In the genomic region with DNA sequence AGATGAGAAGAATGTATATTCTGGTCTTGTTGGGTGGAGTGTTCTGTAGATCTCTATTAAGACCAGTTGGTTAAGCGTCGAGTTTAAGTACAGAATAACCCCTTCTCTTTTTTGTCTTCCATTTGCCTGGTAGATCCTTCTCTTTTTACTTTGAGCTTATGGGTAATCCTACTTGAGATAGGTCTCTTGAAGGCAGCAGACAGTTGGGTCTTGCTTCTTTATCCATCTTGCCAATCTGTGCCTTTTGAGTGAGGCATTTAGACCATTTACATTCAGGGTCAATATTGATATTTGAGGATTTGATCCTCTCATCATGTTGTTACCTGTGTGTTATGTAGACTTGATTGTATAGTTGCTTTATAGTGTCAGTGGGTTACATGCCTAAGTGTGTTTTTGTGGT, we compare ENCODE assay signal across 35 cellular contexts.
"Had no signal": no experiment of that assay in that cellular context is flagged by ENCODE, and none has a peak within 500 bp of the region (broad histone marks: within the 10 kb centered on the region; RNA-seq: fewer than 3 reads in every experiment).

No MANE protein-coding gene starts in this region.

- H3K27ac Mint-ChIP-seq: activated B cell treated with CpG ODN at 0.5 μM for 24 hours; activated CD4-positive, alpha-beta memory T cell treated with anti-CD3 and anti-CD28 coated beads, Interleukin-2, amount 10 ng/mL, durations not matched to agents 7 days and 5 days; activated CD4-positive, alpha-beta T cell treated with anti-CD3 and anti-CD28 coated beads, Interleukin-2, amount 10 ng/mL, durations not matched to agents 7 days and 5 days; activated CD8-positive, alpha-beta memory T cell treated with anti-CD3 and anti-CD28 coated beads, Interleukin-2, amount 10 ng/mL, durations not matched to agents 7 days and 5 days; activated CD8-positive, alpha-beta T cell treated with anti-CD3 and anti-CD28 coated beads, Interleukin-2, amount 10 ng/mL, durations not matched to agents 7 days and 5 days; activated naive CD4-positive, alpha-beta T cell treated with anti-CD3 and anti-CD28 coated beads, Interleukin-2, amount 10 ng/mL, durations not matched to agents 7 days and 5 days; activated naive CD4-positive, alpha-beta T cell treated with anti-CD3 and anti-CD28 coated beads, Interleukin-2, amount 50 U/mL, for 24 hours; activated naive CD8-positive, alpha-beta T cell; activated naive CD8-positive, alpha-beta T cell treated with anti-CD3 and anti-CD28 coated beads, Interleukin-2, amount 10 ng/mL, durations not matched to agents 7 days and 5 days; activated naive CD8-positive, alpha-beta T cell treated with anti-CD3 and anti-CD28 coated beads, Interleukin-2, amount 50 U/mL, for 24 hours; activated T-cell treated with anti-CD3 and anti-CD28 coated beads, Interleukin-2, amount 50 U/mL, for 24 hours; activated T-helper 2 cell treated with anti-CD3 and anti-CD28 coated beads, Interferon-gamma antibody, Interleukin-2, Interleukin-4, amounts not matched to agents 10 μg/mL and 5 μg/mL and 100 μg/mL, durations not matched to agents 14 hours and 24 hours and 36 hours; brain; T-helper 1 cell treated with Interleukin-12 subunit alpha and Interleukin-12 subunit beta and Interleukin-4 antibody, amounts not matched to agents 30 μg/mL and 1 μg/mL, for 36 hours; T-helper 2 cell treated with Interferon-gamma antibody and Interleukin-4, amounts not matched to agents 5 μg/mL and 100 μg/mL, for 36 hours had no signal

- H3K27me3 Mint-ChIP-seq: activated B cell treated with CpG ODN at 0.5 μM for 24 hours; activated CD4-positive, alpha-beta memory T cell treated with anti-CD3 and anti-CD28 coated beads, Interleukin-2, amount 10 ng/mL, durations not matched to agents 7 days and 5 days; activated CD4-positive, alpha-beta T cell treated with anti-CD3 and anti-CD28 coated beads, Interleukin-2, amount 10 ng/mL, durations not matched to agents 7 days and 5 days; activated CD8-positive, alpha-beta memory T cell treated with anti-CD3 and anti-CD28 coated beads, Interleukin-2, amount 10 ng/mL, durations not matched to agents 7 days and 5 days; activated naive CD4-positive, alpha-beta T cell treated with anti-CD3 and anti-CD28 coated beads, Interleukin-2, amount 10 ng/mL, durations not matched to agents 7 days and 5 days; activated naive CD4-positive, alpha-beta T cell treated with anti-CD3 and anti-CD28 coated beads, Interleukin-2, amount 50 U/mL, for 24 hours; activated naive CD8-positive, alpha-beta T cell; activated naive CD8-positive, alpha-beta T cell treated with anti-CD3 and anti-CD28 coated beads, Interleukin-2, amount 10 ng/mL, durations not matched to agents 7 days and 5 days; activated naive CD8-positive, alpha-beta T cell treated with anti-CD3 and anti-CD28 coated beads, Interleukin-2, amount 50 U/mL, for 24 hours; activated T-cell treated with anti-CD3 and anti-CD28 coated beads, Interleukin-2, amount 50 U/mL, for 24 hours; brain had no signal

- H3K36me3 ChIP-seq: cardiac muscle cell had no signal

- H3K4me1 Mint-ChIP-seq: activated B cell treated with CpG ODN at 0.5 μM for 24 hours, brain had no signal

- FAIRE-seq: bronchial epithelial cell, TTC549 had no signal

- ATAC-seq: activated CD8-positive, alpha-beta memory T cell treated with anti-CD3 and anti-CD28 coated beads, Interleukin-2, amount 10 ng/mL, durations not matched to agents 7 days and 5 days; activated CD8-positive, alpha-beta T cell treated with anti-CD3 and anti-CD28 coated beads, Interleukin-2, amount 10 ng/mL, durations not matched to agents 7 days and 5 days; activated naive CD8-positive, alpha-beta T cell treated with anti-CD3 and anti-CD28 coated beads, Interleukin-2, amount 50 U/mL, for 24 hours had no signal

- H3K4me3 Mint-ChIP-seq: activated B cell treated with CpG ODN at 0.5 μM for 24 hours; activated CD4-positive, alpha-beta memory T cell treated with anti-CD3 and anti-CD28 coated beads, Interleukin-2, amount 10 ng/mL, durations not matched to agents 7 days and 5 days; activated CD4-positive, alpha-beta T cell treated with anti-CD3 and anti-CD28 coated beads, Interleukin-2, amount 10 ng/mL, durations not matched to agents 7 days and 5 days; activated CD8-positive, alpha-beta memory T cell treated with anti-CD3 and anti-CD28 coated beads, Interleukin-2, amount 10 ng/mL, durations not matched to agents 7 days and 5 days; activated CD8-positive, alpha-beta T cell treated with anti-CD3 and anti-CD28 coated beads, Interleukin-2, amount 10 ng/mL, durations not matched to agents 7 days and 5 days; activated naive CD4-positive, alpha-beta T cell treated with anti-CD3 and anti-CD28 coated beads, Interleukin-2, amount 10 ng/mL, durations not matched to agents 7 days and 5 days; activated naive CD4-positive, alpha-beta T cell treated with anti-CD3 and anti-CD28 coated beads, Interleukin-2, amount 50 U/mL, for 24 hours; activated naive CD8-positive, alpha-beta T cell; activated naive CD8-positive, alpha-beta T cell treated with anti-CD3 and anti-CD28 coated beads, Interleukin-2, amount 10 ng/mL, durations not matched to agents 7 days and 5 days; activated naive CD8-positive, alpha-beta T cell treated with anti-CD3 and anti-CD28 coated beads, Interleukin-2, amount 50 U/mL, for 24 hours; activated T-cell treated with anti-CD3 and anti-CD28 coated beads, Interleukin-2, amount 50 U/mL, for 24 hours; brain; T-helper 1 cell treated with Interleukin-12 subunit alpha and Interleukin-12 subunit beta and Interleukin-4 antibody, amounts not matched to agents 30 μg/mL and 1 μg/mL, for 36 hours; T-helper 2 cell treated with Interferon-gamma antibody and Interleukin-4, amounts not matched to agents 5 μg/mL and 100 μg/mL, for 36 hours had no signal

- H3K4me3 ChIP-seq: ascending aorta, cardiac muscle cell had no signal

- H3K4me1 ChIP-seq: ascending aorta had no signal

- DNase-seq: activated B cell treated with CpG ODN at 0.5 μM for 24 hours; activated CD4-positive, alpha-beta memory T cell treated with anti-CD3 and anti-CD28 coated beads, Interleukin-2, amount 10 ng/mL, durations not matched to agents 7 days and 5 days; activated CD4-positive, alpha-beta T cell treated with anti-CD3 and anti-CD28 coated beads for 4 hours; activated CD4-positive, alpha-beta T cell treated with anti-CD3 and anti-CD28 coated beads, Interleukin-2, amount 10 ng/mL, durations not matched to agents 7 days and 5 days; activated CD4-positive, alpha-beta T cell treated with anti-CD3 and anti-CD28 coated beads, Interleukin-2, amount 50 U/mL, for 48 hours; activated CD4-positive, CD25-positive, alpha-beta regulatory T cell treated with anti-CD3 and anti-CD28 coated beads, Interleukin-2, amount 50 U/mL, for 72 hours; activated CD8-positive, alpha-beta memory T cell treated with anti-CD3 and anti-CD28 coated beads for 24 hours; activated CD8-positive, alpha-beta memory T cell treated with anti-CD3 and anti-CD28 coated beads, Interleukin-2, amount 10 ng/mL, durations not matched to agents 7 days and 5 days; activated CD8-positive, alpha-beta memory T cell treated with anti-CD3 and anti-CD28 coated beads, Interleukin-2, amount 50 U/mL, for 48 hours; activated CD8-positive, alpha-beta T cell treated with anti-CD3 and anti-CD28 coated beads, Interleukin-2, amount 10 ng/mL, durations not matched to agents 7 days and 5 days; activated effector memory CD4-positive, alpha-beta T cell treated with Interleukin-2 at 50 U/mL for 16 hours; activated gamma-delta T cell; activated naive CD4-positive, alpha-beta T cell treated with anti-CD3 and anti-CD28 coated beads, Interleukin-2, amount 10 ng/mL, durations not matched to agents 7 days and 5 days; activated naive CD4-positive, alpha-beta T cell treated with Interleukin-2 at 50 U/mL for 16 hours; activated naive CD8-positive, alpha-beta T cell treated with anti-CD3 and anti-CD28 coated beads, Interleukin-2, amount 10 ng/mL, durations not matched to agents 7 days and 5 days; activated naive CD8-positive, alpha-beta T cell treated with anti-CD3 and anti-CD28 coated beads, Interleukin-2, amount 50 U/mL, for 24 hours; activated T-cell treated with anti-CD3 and anti-CD28 coated beads, Interleukin-2, amount 50 U/mL, for 24 hours; activated T-cell treated with anti-CD3 and anti-CD28 coated beads, Interleukin-2, amount 50 U/mL, for 48 hours; amygdala; anterior cingulate cortex; central memory CD4-positive, alpha-beta T cell; T-helper 1 cell; T-helper 2 cell; T-helper 9 cell had no signal

- H3K27ac ChIP-seq: ascending aorta, cardiac muscle cell, VCaP had no signal

- H3K27me3 ChIP-seq: ascending aorta, cardiac muscle cell had no signal
